In genomic region chr2:171307560-171307959, GRCh38 we compare ENCODE assay signal across 16 cellular contexts.
DNase-seq lines count a peak whose midpoint lies in the region; ATAC-seq, FAIRE-seq and TF ChIP-seq lines count a peak whose summit lies in the region.
"Had no signal": no experiment of that assay in that cellular context is flagged by ENCODE, and none has a peak within 500 bp of the region (broad histone marks: within the 10 kb centered on the region; RNA-seq: fewer than 3 reads in every experiment).

No MANE protein-coding gene starts in this region.

- peaks cover 10% of the 10 kb centered on the region for H3K36me3 Mint-ChIP-seq in neural progenitor cell

- no peak overlapping the region for H2BK120ac ChIP-seq in H1 (replicated peaks; ENCODE audit: low read depth, low read length)

- H3K27ac ChIP-seq in H1 (ENCODE audit: low read depth, low read length) = no peak overlapping the region
- H3K27ac ChIP-seq in neural progenitor cell = no peak overlapping the region
- H3K27ac ChIP-seq: hepatocyte, right atrium auricular region, WERI-Rb-1 had no signal

- H3K27me3 Mint-ChIP-seq in neural progenitor cell (ENCODE audit: insufficient read depth, low read depth) = peaks cover 4% of the 10 kb centered on the region
- H3K27me3 Mint-ChIP-seq: activated naive CD8-positive, alpha-beta T cell treated with anti-CD3 and anti-CD28 coated beads, Interleukin-2, amount 50 U/mL, for 24 hours had no signal

- 0 out of 2 replicates have a peak overlapping the region, but pooled peaks have one; percentile 24 for H2AK5ac ChIP-seq in H1 (ENCODE audit: low read depth, low read length)

- H3K9ac ChIP-seq in H1 (replicated peaks in 1 of 4; ENCODE audit: extremely low read depth in 1 of 4, low read depth in 3 of 4, low read length in 3 of 4) (no peak overlapping the region), neural progenitor cell (no peak overlapping the region)

- H4K8ac ChIP-seq in H1 (ENCODE audit: extremely low read depth, insufficient read depth, low read length) = no peak overlapping the region

- H3K23ac ChIP-seq in H1 (ENCODE audit: insufficient read length) = no peak overlapping the region

- H3K27me3 ChIP-seq in H1 (replicated peaks in 1 of 4; ENCODE audit: control insufficient read depth in 3 of 4, extremely low read depth in 1 of 4, insufficient read depth in 3 of 4, low read length in 3 of 4) (no peaks in the 10 kb centered on the region), neural progenitor cell (no peaks in the 10 kb centered on the region)
- H3K27me3 ChIP-seq: hepatocyte, right atrium auricular region had no signal

- H3K4me1 ChIP-seq in H1 (replicated peaks in 1 of 4; ENCODE audit: control insufficient read depth in 3 of 4, insufficient read depth in 4 of 4, low read length in 3 of 4) (no peaks in the 10 kb centered on the region), neural progenitor cell (no peaks in the 10 kb centered on the region)
- H3K4me1 ChIP-seq: right atrium auricular region had no signal

- H4K20me1 ChIP-seq in H1 (replicated peaks in 1 of 2; ENCODE audit: control insufficient read depth in 1 of 2, insufficient read depth in 2 of 2, low read length in 2 of 2) (no peaks in the 10 kb centered on the region), neural progenitor cell (ENCODE audit: low read depth) (no peaks in the 10 kb centered on the region)

- ATAC-seq in GM18508 (IDR thresholded peaks at IDR 0.05; ENCODE audit: insufficient read depth, unreplicated experiment) (peak; percentile 69), GM21576 (IDR thresholded peaks at IDR 0.05; ENCODE audit: unreplicated experiment) (peak; percentile 87), HG03135 (IDR thresholded peaks at IDR 0.05; ENCODE audit: unreplicated experiment) (peak; percentile 86)
- ATAC-seq: activated naive CD8-positive, alpha-beta T cell treated with anti-CD3 and anti-CD28 coated beads, Interleukin-2, amount 50 U/mL, for 24 hours had no signal

- DNase-seq in H1 (ENCODE audit: low read depth in 1 of 2, low spot score in 2 of 2) (no peak), neural progenitor cell (ENCODE audit: low spot score) (no peak), DMS 273 (lab: John Stamatoyannopoulos, UW; ENCODE audit: unreplicated experiment) (no peak), DMS79 (lab: John Stamatoyannopoulos, UW) (no peak)
- no peak for DNase-seq in activated CD4-positive, alpha-beta T cell treated with anti-CD3 and anti-CD28 coated beads for 48 hours
- DNase-seq: activated naive CD8-positive, alpha-beta T cell treated with anti-CD3 and anti-CD28 coated beads, Interleukin-2, amount 50 U/mL, for 24 hours; DND-41; IMR-90; NCI-H1417; WERI-Rb-1 had no signal

- no peak overlapping the region for H2BK15ac ChIP-seq in H1 (ENCODE audit: low read length)

- H3K14ac ChIP-seq in H1 (ENCODE audit: insufficient read length) = no peak overlapping the region

- TF ChIP-seq CTCF in H1 (IDR thresholded peaks at IDR 0.05; ENCODE audit: control extremely low read depth in 1 of 3, insufficient read depth in 1 of 3, low read depth in 1 of 3, low read length in 3 of 3) (no peak), neural progenitor cell (IDR thresholded peaks at IDR 0.05) (no peak)

- TF ChIP-seq RAD21 in H1 (IDR thresholded peaks at IDR 0.05 in 1 of 2, conservative IDR thresholded peaks at IDR 0.05 in 1 of 2; ENCODE audit: low read depth in 2 of 2, low read length in 2 of 2) = no peak

- no peak overlapping the region for H2AFZ ChIP-seq in H1 (ENCODE audit: low read length)
- no peak overlapping the region for H2AFZ ChIP-seq in neural progenitor cell (replicated peaks)
- H2AFZ ChIP-seq: hepatocyte had no signal

- no peaks in the 10 kb centered on the region for H3K79me1 ChIP-seq in H1 (ENCODE audit: low read depth, low read length)

- H3K4me2 ChIP-seq in H1 (ENCODE audit: insufficient read depth in 1 of 2, low read depth in 2 of 2, low read length in 2 of 2) = no peak overlapping the region
- H3K4me2 ChIP-seq in neural progenitor cell = no peak overlapping the region
- H3K4me2 ChIP-seq: hepatocyte had no signal

- no peak overlapping the region for H3K4me3 Mint-ChIP-seq in neural progenitor cell
- H3K4me3 Mint-ChIP-seq: activated naive CD8-positive, alpha-beta T cell treated with anti-CD3 and anti-CD28 coated beads, Interleukin-2, amount 50 U/mL, for 24 hours; nephron had no signal

- H3K23me2 ChIP-seq in H1 (ENCODE audit: low read depth, low read length) = no peaks in the 10 kb centered on the region

- no peak overlapping the region for H3K27ac Mint-ChIP-seq in neural progenitor cell
- H3K27ac Mint-ChIP-seq: activated naive CD8-positive, alpha-beta T cell treated with anti-CD3 and anti-CD28 coated beads, Interleukin-2, amount 50 U/mL, for 24 hours; nephron had no signal

- H3K36me3 ChIP-seq in H1 (ENCODE audit: control insufficient read depth in 2 of 4, insufficient read depth in 4 of 4, low read length in 3 of 4) = peaks cover 0 to 16% (median 0%) of the 10 kb centered on the region in 4 experiments; a peak in 3 of 8 replicates
- no peaks in the 10 kb centered on the region for H3K36me3 ChIP-seq in neural progenitor cell
- H3K36me3 ChIP-seq: right atrium auricular region, WERI-Rb-1 had no signal

- peaks cover 4% of the 10 kb centered on the region for H3F3A ChIP-seq in neural progenitor cell (ENCODE audit: low read depth)

- POLR2A ChIA-PET in H1 (lab: Charles Lee; ENCODE audit: partially characterized antibody) = interaction anchor here (0.8 kb wide), 1 partner anchor 10 kb away, joined by 3 read pairs; no protein-coding TSS in a partner anchor

- H3K4me1 Mint-ChIP-seq in neural progenitor cell = peaks cover 6% of the 10 kb centered on the region
- H3K4me1 Mint-ChIP-seq: nephron had no signal

- H4K91ac ChIP-seq in H1 (replicated peaks; ENCODE audit: insufficient read length, low read length) = no peak overlapping the region

- H3K9me3 ChIP-seq in H1 (ENCODE audit: insufficient read depth in 2 of 2, low read depth in 1 of 2, low read length in 1 of 2) (peaks cover 17% of the 10 kb centered on the region in 2 experiments), neural progenitor cell (ENCODE audit: low read depth) (peaks cover 7% of the 10 kb centered on the region)

- H2BK20ac ChIP-seq in H1 (ENCODE audit: low read length) = no peak overlapping the region

- no peak overlapping the region for H3K18ac ChIP-seq in H1 (ENCODE audit: extremely low read depth, low read length)

- TF ChIP-seq POLR2A in H1 (IDR thresholded peaks at IDR 0.05; ENCODE audit: control extremely low read depth in 1 of 2, low read depth in 2 of 2, low read length in 2 of 2) = no peak

- H3K4me3 ChIP-seq in H1 (ENCODE audit: extremely low read depth in 1 of 4, insufficient read depth in 2 of 4, low read depth in 3 of 4, low read length in 4 of 4) (no peak overlapping the region), neural progenitor cell (no peak overlapping the region)
- H3K4me3 ChIP-seq: hepatocyte, right atrium auricular region had no signal

- no peak for TF ChIP-seq EP300 in H1 (IDR thresholded peaks at IDR 0.05; ENCODE audit: borderline replicate concordance in 1 of 2, low read depth in 2 of 2, low read length in 2 of 2)

- H3K56ac ChIP-seq in H1 (replicated peaks; ENCODE audit: insufficient read length, low read depth, low read length) = no peak overlapping the region

- no peak for FAIRE-seq in H1 (lab: Jason Lieb, UNC)

- no peak overlapping the region for H4K5ac ChIP-seq in H1 (ENCODE audit: insufficient read length, low read depth, low read length)

- H2BK5ac ChIP-seq in H1 (ENCODE audit: low read depth, low read length) = 0 out of 2 replicates have a peak overlapping the region, but pooled peaks have one; percentile 2

- WGBS in H1 (ENCODE audit: extremely low coverage in 1 of 2, insufficient coverage in 1 of 2, insufficient read length in 1 of 2, insufficient replicate concordance in 2 of 2, low coverage in 1 of 2, low lambda C conversion rate in 2 of 2, missing lambda C conversion rate in 1 of 2), 2 experiments = 92% methylated on average over 4 of the region's 4 CpGs; no CpG with 5 or more reads in 1 of the 2 experiments

- CTCF ChIA-PET in H1 (lab: Charles Lee; ENCODE audit: partially characterized antibody) = no interaction called here

- no peak overlapping the region for H2BK12ac ChIP-seq in H1 (ENCODE audit: low read depth, low read length)

- H3K79me2 ChIP-seq in H1 (ENCODE audit: control insufficient read depth in 1 of 2, insufficient read depth in 2 of 2, low read length in 2 of 2) (no peaks in the 10 kb centered on the region), neural progenitor cell (ENCODE audit: low read depth) (no peaks in the 10 kb centered on the region)
- H3K79me2 ChIP-seq: hepatocyte had no signal

- H3K9me3 Mint-ChIP-seq in neural progenitor cell = peaks cover 15% of the 10 kb centered on the region

- H3K4ac ChIP-seq in H1 (replicated peaks; ENCODE audit: insufficient read length, low read depth, low read length) = no peak overlapping the region

TF ChIP-seq in H1, 55 proteins besides CTCF, POLR2A, EP300 and RAD21:
- TF ChIP-seq CBX8 (IDR thresholded peaks at IDR 0.05; ENCODE audit: borderline replicate concordance, low read depth, low read length) (no peak), NRF1 (IDR thresholded peaks at IDR 0.05; ENCODE audit: low read depth, low read length) (no peak), EGR1 (IDR thresholded peaks at IDR 0.05; ENCODE audit: borderline replicate concordance, low read depth, low read length) (no peak), GABPA (IDR thresholded peaks at IDR 0.05; ENCODE audit: borderline replicate concordance, insufficient read depth, low read length) (no peak), CHD1 (IDR thresholded peaks at IDR 0.05; ENCODE audit: low read depth, low read length) (no peak), HDAC2 (IDR thresholded peaks at IDR 0.05; ENCODE audit: borderline replicate concordance in 1 of 2, low read depth in 2 of 2, low read length in 2 of 2) (no peak), HDAC6 (IDR thresholded peaks at IDR 0.05; ENCODE audit: low read depth, low read length) (no peak), JUN (IDR thresholded peaks at IDR 0.05; ENCODE audit: low read depth, low read length) (no peak), SRF (IDR thresholded peaks at IDR 0.05; ENCODE audit: low read depth, low read length) (no peak), TAF1 (IDR thresholded peaks at IDR 0.05; ENCODE audit: low read depth, low read length) (no peak), ZNF274 (IDR thresholded peaks at IDR 0.05; ENCODE audit: borderline replicate concordance, extremely low read depth, low read length) (no peak), BACH1 (IDR thresholded peaks at IDR 0.05; ENCODE audit: low read length) (no peak)
